Comparison of ENCODE assay signal across 1 cellular context in genomic region chr19:49553451-49554271, GRCh38.
TF ChIP-seq lines count a peak whose summit lies in the region.

No MANE protein-coding gene starts in this region.

TF ChIP-seq in HepG2, 621 proteins besides CTCF, POLR2A, EP300 and RAD21 (continues in another document):
- TF ChIP-seq ZMYM3 (CRISPR knock-in tag; IDR thresholded peaks at IDR 0.05) = peak; percentile 61; the same call in 1 of the 2 replicates
- TF ChIP-seq, protein P1, sequence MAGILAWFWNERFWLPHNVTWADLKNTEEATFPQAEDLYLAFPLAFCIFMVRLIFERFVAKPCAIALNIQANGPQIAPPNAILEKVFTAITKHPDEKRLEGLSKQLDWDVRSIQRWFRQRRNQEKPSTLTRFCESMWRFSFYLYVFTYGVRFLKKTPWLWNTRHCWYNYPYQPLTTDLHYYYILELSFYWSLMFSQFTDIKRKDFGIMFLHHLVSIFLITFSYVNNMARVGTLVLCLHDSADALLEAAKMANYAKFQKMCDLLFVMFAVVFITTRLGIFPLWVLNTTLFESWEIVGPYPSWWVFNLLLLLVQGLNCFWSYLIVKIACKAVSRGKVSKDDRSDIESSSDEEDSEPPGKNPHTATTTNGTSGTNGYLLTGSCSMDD (CRISPR knock-in tag; IDR thresholded peaks at IDR 0.05) = no peak
- no peak; the same call in 1 of the 2 replicates for TF ChIP-seq SOX5 (CRISPR knock-in tag; IDR thresholded peaks at IDR 0.05; ENCODE audit: borderline replicate concordance)
- TF ChIP-seq TEAD3 (CRISPR knock-in tag; optimal IDR thresholded peaks at IDR 0.05; ENCODE audit: borderline replicate concordance) = peak; percentile 25
- TF ChIP-seq, protein P2, sequence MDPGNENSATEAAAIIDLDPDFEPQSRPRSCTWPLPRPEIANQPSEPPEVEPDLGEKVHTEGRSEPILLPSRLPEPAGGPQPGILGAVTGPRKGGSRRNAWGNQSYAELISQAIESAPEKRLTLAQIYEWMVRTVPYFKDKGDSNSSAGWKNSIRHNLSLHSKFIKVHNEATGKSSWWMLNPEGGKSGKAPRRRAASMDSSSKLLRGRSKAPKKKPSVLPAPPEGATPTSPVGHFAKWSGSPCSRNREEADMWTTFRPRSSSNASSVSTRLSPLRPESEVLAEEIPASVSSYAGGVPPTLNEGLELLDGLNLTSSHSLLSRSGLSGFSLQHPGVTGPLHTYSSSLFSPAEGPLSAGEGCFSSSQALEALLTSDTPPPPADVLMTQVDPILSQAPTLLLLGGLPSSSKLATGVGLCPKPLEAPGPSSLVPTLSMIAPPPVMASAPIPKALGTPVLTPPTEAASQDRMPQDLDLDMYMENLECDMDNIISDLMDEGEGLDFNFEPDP (CRISPR knock-in tag; conservative IDR thresholded peaks at IDR 0.05) = 0 out of 2 replicates have a peak, but pooled peaks have one; percentile 36
- peak; percentile 45; the same call in 1 of the 2 replicates for TF ChIP-seq PITX1 (CRISPR knock-in tag; IDR thresholded peaks at IDR 0.05)
- no peak for TF ChIP-seq PATZ1 (CRISPR knock-in tag; IDR thresholded peaks at IDR 0.05)
- peak; percentile 32; the same call in 1 of the 2 replicates for TF ChIP-seq ZNF605 (CRISPR knock-in tag; IDR thresholded peaks at IDR 0.05)
- TF ChIP-seq ZMYM4 (CRISPR knock-in tag; IDR thresholded peaks at IDR 0.05) = no peak
- TF ChIP-seq ARID2 (CRISPR knock-in tag; IDR thresholded peaks at IDR 0.05; ENCODE audit: borderline replicate concordance) = no peak
- TF ChIP-seq LRRFIP1 (CRISPR knock-in tag; conservative IDR thresholded peaks at IDR 0.05) = no peak
- TF ChIP-seq, protein P3, sequence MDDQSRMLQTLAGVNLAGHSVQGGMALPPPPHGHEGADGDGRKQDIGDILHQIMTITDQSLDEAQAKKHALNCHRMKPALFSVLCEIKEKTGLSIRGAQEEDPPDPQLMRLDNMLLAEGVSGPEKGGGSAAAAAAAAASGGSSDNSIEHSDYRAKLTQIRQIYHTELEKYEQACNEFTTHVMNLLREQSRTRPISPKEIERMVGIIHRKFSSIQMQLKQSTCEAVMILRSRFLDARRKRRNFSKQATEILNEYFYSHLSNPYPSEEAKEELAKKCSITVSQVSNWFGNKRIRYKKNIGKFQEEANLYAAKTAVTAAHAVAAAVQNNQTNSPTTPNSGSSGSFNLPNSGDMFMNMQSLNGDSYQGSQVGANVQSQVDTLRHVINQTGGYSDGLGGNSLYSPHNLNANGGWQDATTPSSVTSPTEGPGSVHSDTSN (CRISPR knock-in tag; IDR thresholded peaks at IDR 0.05; ENCODE audit: borderline replicate concordance) = no peak
- TF ChIP-seq ZNF275 (CRISPR knock-in tag; IDR thresholded peaks at IDR 0.05; ENCODE audit: borderline replicate concordance) = no peak
- peak; percentile 32; the same call in 1 of the 2 replicates for TF ChIP-seq NCOR1 (IDR thresholded peaks at IDR 0.05; ENCODE audit: borderline replicate concordance, low read length)
- peak; percentile 51 for TF ChIP-seq GATAD2A (CRISPR knock-in tag; IDR thresholded peaks at IDR 0.05)
- TF ChIP-seq REPIN1 (CRISPR knock-in tag; IDR thresholded peaks at IDR 0.05; ENCODE audit: borderline replicate concordance, low read depth) = peak; percentile 28; the same call in 1 of the 2 replicates
- TF ChIP-seq GFI1 (CRISPR knock-in tag; IDR thresholded peaks at IDR 0.05; ENCODE audit: borderline replicate concordance) = peak; percentile 72
- TF ChIP-seq E2F5 (CRISPR knock-in tag; conservative IDR thresholded peaks at IDR 0.05) = no peak
- TF ChIP-seq ZNF432 (CRISPR knock-in tag; IDR thresholded peaks at IDR 0.05; ENCODE audit: borderline replicate concordance) = no peak
- TF ChIP-seq POGK (CRISPR knock-in tag; conservative IDR thresholded peaks at IDR 0.05) = peak; percentile 61; the same call in 1 of the 2 replicates
- no peak for TF ChIP-seq TCF7 (IDR thresholded peaks at IDR 0.05; ENCODE audit: low read depth)
- TF ChIP-seq HHEX (CRISPR knock-in tag; IDR thresholded peaks at IDR 0.05) = no peak
- TF ChIP-seq THAP11 (CRISPR knock-in tag; IDR thresholded peaks at IDR 0.05) = peak; percentile 22; the same call in 1 of the 2 replicates
- no peak for TF ChIP-seq ARNTL (CRISPR knock-in tag; IDR thresholded peaks at IDR 0.05)
- TF ChIP-seq, protein P4, sequence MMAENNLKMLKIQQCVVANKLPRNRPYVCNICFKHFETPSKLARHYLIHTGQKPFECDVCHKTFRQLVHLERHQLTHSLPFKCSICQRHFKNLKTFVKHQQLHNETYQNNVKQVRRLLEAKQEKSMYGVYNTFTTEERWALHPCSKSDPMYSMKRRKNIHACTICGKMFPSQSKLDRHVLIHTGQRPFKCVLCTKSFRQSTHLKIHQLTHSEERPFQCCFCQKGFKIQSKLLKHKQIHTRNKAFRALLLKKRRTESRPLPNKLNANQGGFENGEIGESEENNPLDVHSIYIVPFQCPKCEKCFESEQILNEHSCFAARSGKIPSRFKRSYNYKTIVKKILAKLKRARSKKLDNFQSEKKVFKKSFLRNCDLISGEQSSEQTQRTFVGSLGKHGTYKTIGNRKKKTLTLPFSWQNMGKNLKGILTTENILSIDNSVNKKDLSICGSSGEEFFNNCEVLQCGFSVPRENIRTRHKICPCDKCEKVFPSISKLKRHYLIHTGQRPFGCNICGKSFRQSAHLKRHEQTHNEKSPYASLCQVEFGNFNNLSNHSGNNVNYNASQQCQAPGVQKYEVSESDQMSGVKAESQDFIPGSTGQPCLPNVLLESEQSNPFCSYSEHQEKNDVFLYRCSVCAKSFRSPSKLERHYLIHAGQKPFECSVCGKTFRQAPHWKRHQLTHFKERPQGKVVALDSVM (CRISPR knock-in tag; IDR thresholded peaks at IDR 0.05) = no peak
- no peak for TF ChIP-seq ZNF124 (CRISPR knock-in tag; IDR thresholded peaks at IDR 0.05)
- no peak for TF ChIP-seq CREBL2 (CRISPR knock-in tag; IDR thresholded peaks at IDR 0.05; ENCODE audit: borderline replicate concordance)
- TF ChIP-seq ZNF260 (CRISPR knock-in tag; IDR thresholded peaks at IDR 0.05; ENCODE audit: borderline replicate concordance, low read depth) = no peak
- 0 out of 2 replicates have a peak, but pooled peaks have one; percentile 14 for TF ChIP-seq MAX (IDR thresholded peaks at IDR 0.05)
- TF ChIP-seq MZF1 (CRISPR knock-in tag; IDR thresholded peaks at IDR 0.05; ENCODE audit: borderline replicate concordance) = no peak
- no peak for TF ChIP-seq CBX1 (IDR thresholded peaks at IDR 0.05; ENCODE audit: low read depth)
- no peak for TF ChIP-seq ZNF496 (CRISPR knock-in tag; IDR thresholded peaks at IDR 0.05; ENCODE audit: insufficient replicate concordance)
- TF ChIP-seq, protein P5, sequence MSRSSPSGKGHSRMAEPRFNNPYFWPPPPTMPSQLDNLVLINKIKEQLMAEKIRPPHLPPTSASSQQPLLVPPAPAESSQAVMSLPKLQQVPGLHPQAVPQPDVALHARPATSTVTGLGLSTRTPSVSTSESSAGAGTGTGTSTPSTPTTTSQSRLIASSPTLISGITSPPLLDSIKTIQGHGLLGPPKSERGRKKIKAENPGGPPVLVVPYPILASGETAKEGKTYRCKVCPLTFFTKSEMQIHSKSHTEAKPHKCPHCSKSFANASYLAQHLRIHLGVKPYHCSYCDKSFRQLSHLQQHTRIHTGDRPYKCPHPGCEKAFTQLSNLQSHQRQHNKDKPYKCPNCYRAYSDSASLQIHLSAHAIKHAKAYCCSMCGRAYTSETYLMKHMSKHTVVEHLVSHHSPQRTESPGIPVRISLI (CRISPR knock-in tag; IDR thresholded peaks at IDR 0.05; ENCODE audit: borderline replicate concordance) = peak; percentile 97
- no peak for TF ChIP-seq ZFYVE20 (CRISPR knock-in tag; IDR thresholded peaks at IDR 0.05; ENCODE audit: borderline replicate concordance, low read depth)
- peak; percentile 60 for TF ChIP-seq SALL1 (CRISPR knock-in tag; IDR thresholded peaks at IDR 0.05)
- peak; percentile 31; the same call in 1 of the 2 replicates for TF ChIP-seq ZBTB7B (CRISPR knock-in tag; IDR thresholded peaks at IDR 0.05)
- no peak for TF ChIP-seq FLYWCH1 (CRISPR knock-in tag; IDR thresholded peaks at IDR 0.05)
- no peak for TF ChIP-seq HES4 (CRISPR knock-in tag; IDR thresholded peaks at IDR 0.05; ENCODE audit: borderline replicate concordance)
- TF ChIP-seq ATF7-NPFF (CRISPR knock-in tag; IDR thresholded peaks at IDR 0.05; ENCODE audit: low read depth) = no peak
